In the genomic region with DNA sequence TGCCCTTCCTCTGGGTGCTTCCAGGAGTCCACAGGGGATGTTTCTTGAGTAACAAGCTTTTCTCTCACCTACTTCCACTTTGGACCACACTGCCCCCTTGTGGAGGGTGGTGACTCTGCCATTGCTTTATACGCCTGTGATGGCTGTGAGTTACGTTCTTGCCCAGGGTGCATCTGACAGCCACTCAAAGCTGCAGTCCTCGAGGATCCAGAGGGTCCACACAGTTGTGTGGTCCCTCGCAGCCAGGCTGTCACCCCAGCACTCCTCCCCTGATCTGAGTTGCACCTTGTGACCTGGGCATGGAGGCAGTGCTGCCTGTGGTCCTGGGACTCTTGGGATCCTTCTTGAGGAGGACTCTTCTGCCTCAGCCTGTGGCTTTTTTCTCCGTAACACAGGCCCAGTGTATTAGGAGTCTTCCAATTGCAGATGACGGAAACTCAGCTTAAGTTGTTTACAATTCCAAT, we compare ENCODE assay signal across 8 cellular contexts. TPM values are rescaled to one million over a fixed set of nuclear protein-coding genes. Genes with fewer than 3 reads are reported as not detected.
DNase-seq lines count a peak whose midpoint lies in the region; ATAC-seq and TF ChIP-seq lines count a peak whose summit lies in the region.

No MANE protein-coding gene starts in this region.

- no peak overlapping the region for H3K9ac ChIP-seq in KMS-11

- H3K9me3 ChIP-seq in Panc1 (ENCODE audit: control insufficient read depth, insufficient read depth, low read depth, low read length), result no peaks in the 10 kb centered on the region

- H3K27me3 ChIP-seq in KMS-11 (ENCODE audit: insufficient read depth, low read depth), result no peaks in the 10 kb centered on the region
- H3K27me3 ChIP-seq in Panc1 (ENCODE audit: control insufficient read depth, insufficient read depth, low read length), result no peaks in the 10 kb centered on the region

- DNase-seq in DMS53 treated with DMSO at 0.1 percent for 48 hours (lab: John Stamatoyannopoulos, UW; ENCODE audit: unreplicated experiment) (peak; percentile 48), Panc1 (ENCODE audit: low read depth, low spot score) (peak; percentile 81), fibroblast of mammary gland (ENCODE audit: low read depth) (peak; percentile 88), non-pigmented ciliary epithelial cell (ENCODE audit: low read depth) (peak; percentile 53), superior temporal gyrus (ENCODE audit: extremely low spot score) (peak; percentile 85)
- DNase-seq in activated T-cell treated with anti-CD3 and anti-CD28 coated beads, Interleukin-2, amount 50 U/mL, for 24 hours, result peak; percentile 86

- H2AFZ ChIP-seq in KMS-11 (ENCODE audit: low read depth), result peak overlapping the region; percentile 51; the same call in 1 of the 2 replicates

- no peaks in the 10 kb centered on the region for H3K4me1 Mint-ChIP-seq in activated T-cell treated with anti-CD3 and anti-CD28 coated beads, Interleukin-2, amount 50 U/mL, for 24 hours (ENCODE audit: low read depth)

- H3K4me3 ChIP-seq in KMS-11 (IDR thresholded peaks at IDR 0.05; ENCODE audit: insufficient read depth, low read depth, low read length), result no peak overlapping the region
- H3K4me3 ChIP-seq in Panc1 (ENCODE audit: low read depth in 2 of 2, low read length in 2 of 2), result peak overlapping the region in 1 of 2 experiments; percentile 19; a peak in 1 of 4 replicates
- H3K4me3 ChIP-seq in fibroblast of mammary gland (ENCODE audit: control insufficient read depth, low read depth, low read length), result no peak overlapping the region

- H3K4me3 Mint-ChIP-seq in activated T-cell treated with anti-CD3 and anti-CD28 coated beads, Interleukin-2, amount 50 U/mL, for 24 hours, result no peak overlapping the region

- H3K4me2 ChIP-seq in KMS-11, result no peak overlapping the region

- H3K36me3 ChIP-seq in KMS-11 (ENCODE audit: insufficient read depth), result no peaks in the 10 kb centered on the region
- no peaks in the 10 kb centered on the region for H3K36me3 ChIP-seq in Panc1 (ENCODE audit: control insufficient read depth, insufficient read depth, low read length)

- BruUV-seq in Panc1 (replicated peaks; lab: Mats Ljungman, UMichigan), result no TSS peak

- no peak overlapping the region for H3K27ac ChIP-seq in KMS-11
- H3K27ac ChIP-seq in Panc1 (ENCODE audit: low read length), result no peak overlapping the region; the same call in 1 of the 2 replicates

- H3K79me2 ChIP-seq in KMS-11 (ENCODE audit: insufficient read depth, low read depth), result no peaks in the 10 kb centered on the region

- H3K4me1 ChIP-seq in KMS-11 (ENCODE audit: low read depth, poor library complexity, severe bottlenecking), result peaks cover 5% of the 10 kb centered on the region
- H3K4me1 ChIP-seq in Panc1 (ENCODE audit: control insufficient read depth, insufficient read depth, low read length), result peaks cover 27% of the 10 kb centered on the region

- intact Hi-C loops in Panc1 (cut with micrococcal nuclease; ENCODE audit: unreplicated experiment), result loop anchor here (2.0 to 5.0 kb wide), 4 partner anchors 225 to 507 kb away; a partner anchor contains a TSS

- peak; percentile 86 for ATAC-seq in GM21717 (IDR thresholded peaks at IDR 0.05; ENCODE audit: unreplicated experiment)
- peak; percentile 82 for ATAC-seq in Panc1

- no peaks in the 10 kb centered on the region for H3K36me3 Mint-ChIP-seq in activated T-cell treated with anti-CD3 and anti-CD28 coated beads, Interleukin-2, amount 50 U/mL, for 24 hours (ENCODE audit: low read depth)

- CTCF ChIA-PET in Panc1 (lab: Charles Lee), result interaction anchor here (0.5 to 2.3 kb wide), 23 partner anchors 10 to 593 kb away, joined by 3 to 33 read pairs (median 4); a partner anchor contains a TSS

- POLR2A ChIA-PET in Panc1 (lab: Charles Lee), result interaction anchor here (0.6 kb wide), 2 partner anchors 328 to 1098 kb away, joined by 3 read pairs; no protein-coding TSS in a partner anchor

- no peak overlapping the region for H3K27ac Mint-ChIP-seq in activated T-cell treated with anti-CD3 and anti-CD28 coated beads, Interleukin-2, amount 50 U/mL, for 24 hours

- H3K9me3 Mint-ChIP-seq in activated T-cell treated with anti-CD3 and anti-CD28 coated beads, Interleukin-2, amount 50 U/mL, for 24 hours, result no peaks in the 10 kb centered on the region

- peak; percentile 96 for TF ChIP-seq CTCF in KMS-11 (conservative IDR thresholded peaks at IDR 0.05; ENCODE audit: low read depth, low read length)
- peak; percentile 96 for TF ChIP-seq CTCF in Panc1 (IDR thresholded peaks at IDR 0.05)
- TF ChIP-seq CTCF in fibroblast of mammary gland (conservative IDR thresholded peaks at IDR 0.05; ENCODE audit: control insufficient read depth, insufficient read depth, low read depth, low read length), result peak; percentile 94

- H3K27me3 Mint-ChIP-seq in activated T-cell treated with anti-CD3 and anti-CD28 coated beads, Interleukin-2, amount 50 U/mL, for 24 hours, result peaks cover 19% of the 10 kb centered on the region

- H4K20me1 ChIP-seq in KMS-11 (ENCODE audit: insufficient read depth), result no peaks in the 10 kb centered on the region

- in situ Hi-C loops in Panc1 (cut with HindIII; ENCODE audit: low pct_unique_long_range_greater_than_20kb, low sequenced_read_pairs), result loop anchor here (10.0 kb wide), 1 partner anchor 109 kb away; no protein-coding TSS in a partner anchor

RNA-seq across cellular contexts. Expression of a gene that starts 23.4 kb away (rescaled TPM):
- total RNA-seq in Panc1 (2021; ENCODE audit: unreplicated experiment), result 12.7 TPM
- 12.0 TPM for polyA plus RNA-seq in Panc1 (2012; ENCODE audit: insufficient read length)

RNA-seq across cellular contexts. Expression of a gene that starts 23.5 kb away (rescaled TPM):
- total RNA-seq in Panc1 (2021; ENCODE audit: unreplicated experiment), result 11.4 TPM
- 5.2 TPM for polyA plus RNA-seq in Panc1 (2012; ENCODE audit: insufficient read length)
